In genomic region chr12:69321356-69321755, GRCh38 we compare ENCODE assay signal across 17 cellular contexts. TPM values are rescaled to one million over a fixed set of nuclear protein-coding genes. Genes with fewer than 3 reads are reported as not detected.
"Had no signal": no experiment of that assay in that cellular context is flagged by ENCODE, and none has a peak within 500 bp of the region (broad histone marks: within the 10 kb centered on the region; RNA-seq: fewer than 3 reads in every experiment).

No MANE protein-coding gene starts in this region.

- ATAC-seq: body of pancreas; heart left ventricle; naive thymus-derived CD8-positive, alpha-beta T cell had no signal

- H3K9me3 ChIP-seq: body of pancreas, neutrophil had no signal

- H3K4me3 ChIP-seq: body of pancreas, heart left ventricle, tibial artery had no signal

- H3K36me3 ChIP-seq: heart left ventricle, neutrophil, tibial artery had no signal

- H3K27ac Mint-ChIP-seq: activated CD4-positive, alpha-beta T cell treated with anti-CD3 and anti-CD28 coated beads, Interleukin-2, amount 10 ng/mL, durations not matched to agents 7 days and 5 days; activated T-helper 2 cell treated with anti-CD3 and anti-CD28 coated beads, Interferon-gamma antibody, Interleukin-2, Interleukin-4, amounts not matched to agents 10 μg/mL and 5 μg/mL and 100 μg/mL, durations not matched to agents 14 hours and 24 hours and 36 hours had no signal

- H3K4me1 ChIP-seq: heart left ventricle, tibial artery had no signal

- H3K4me3 Mint-ChIP-seq: activated CD4-positive, alpha-beta T cell treated with anti-CD3 and anti-CD28 coated beads, Interleukin-2, amount 10 ng/mL, durations not matched to agents 7 days and 5 days; naive thymus-derived CD8-positive, alpha-beta T cell had no signal

- H3K27ac ChIP-seq: body of pancreas, heart left ventricle, neutrophil, tibial artery had no signal

- H3K27me3 ChIP-seq: body of pancreas, neutrophil had no signal

- DNase-seq: activated CD4-positive, alpha-beta T cell treated with anti-CD3 and anti-CD28 coated beads, Interleukin-2, amount 10 ng/mL, durations not matched to agents 7 days and 5 days; activated CD4-positive, CD25-positive, alpha-beta regulatory T cell; activated CD8-positive, alpha-beta memory T cell treated with anti-CD3 and anti-CD28 coated beads for 24 hours; activated naive CD4-positive, alpha-beta T cell treated with anti-CD3 and anti-CD28 coated beads, Interleukin-2, amount 50 U/mL, for 16 hours; amniotic stem cell; body of pancreas; central memory CD4-positive, alpha-beta T cell; cortex of kidney; effector memory CD4-positive, alpha-beta T cell; heart left ventricle; mammary epithelial cell; naive thymus-derived CD8-positive, alpha-beta T cell; retina; T1000; tibial artery had no signal

RNA-seq across cellular contexts. Expression of gene LYZ, which starts 26.8 kb away (rescaled TPM):
- total RNA-seq: activated CD4-positive, alpha-beta T cell treated with anti-CD3 and anti-CD28 coated beads, Interleukin-2, amount 10 ng/mL, durations not matched to agents 7 days and 5 days; activated T-helper 2 cell treated with anti-CD3 and anti-CD28 coated beads, Interferon-gamma antibody, Interleukin-2, Interleukin-4, amounts not matched to agents 10 μg/mL and 5 μg/mL and 100 μg/mL, durations not matched to agents 14 hours and 24 hours and 36 hours; mammary epithelial cell had no signal
